8 cellular contexts compared by ENCODE assay signal in genomic region chr3:69368129-69368741, GRCh38. TPM values are rescaled to one million over a fixed set of nuclear protein-coding genes. Genes with fewer than 3 reads are reported as not detected.
DNase-seq lines count a peak whose midpoint lies in the region; ATAC-seq and TF ChIP-seq lines count a peak whose summit lies in the region.

No MANE protein-coding gene starts in this region.

- TF ChIP-seq POLR2A in transverse colon (IDR thresholded peaks at IDR 0.05) = no peak

- H3K9me3 ChIP-seq in DND-41 (ENCODE audit: insufficient read depth, low read length, severe bottlenecking) (no peaks in the 10 kb centered on the region), transverse colon (no peaks in the 10 kb centered on the region), Caco-2 (no peaks in the 10 kb centered on the region)

- H3K27ac ChIP-seq in DND-41 (ENCODE audit: low read length) (peak overlapping the region; percentile 97), transverse colon (no peak overlapping the region)

- H3K27me3 ChIP-seq in DND-41 (ENCODE audit: insufficient read depth, low read length, poor library complexity) (no peaks in the 10 kb centered on the region), transverse colon (no peaks in the 10 kb centered on the region), Caco-2 (replicated peaks; ENCODE audit: control insufficient read depth, insufficient read depth, low read length) (no peaks in the 10 kb centered on the region)

- H2AFZ ChIP-seq in DND-41 (ENCODE audit: low read depth, low read length) = no peak overlapping the region

- peak overlapping the region in 1 of 2 experiments; percentile 46; a peak in 2 of 4 replicates for H3K4me3 ChIP-seq in DND-41 (ENCODE audit: low read depth in 1 of 2, low read length in 2 of 2)
- no peak overlapping the region for H3K4me3 ChIP-seq in transverse colon
- no peak overlapping the region for H3K4me3 ChIP-seq in Caco-2 (ENCODE audit: low read depth, low read length)

- peaks cover 83% of the 10 kb centered on the region for H3K4me1 ChIP-seq in DND-41 (ENCODE audit: insufficient read depth, low read length)
- peaks cover 0 to 19% (median 5%) of the 10 kb centered on the region in 4 donors for H3K4me1 ChIP-seq in transverse colon
- H3K4me1 ChIP-seq in Caco-2 = no peaks in the 10 kb centered on the region

- no peak overlapping the region for H3K27ac Mint-ChIP-seq in Caco-2 (ENCODE audit: unreplicated experiment)

- no peaks in the 10 kb centered on the region for H4K20me1 ChIP-seq in DND-41 (ENCODE audit: insufficient read depth, low read length)

- H3K9ac ChIP-seq in DND-41 (ENCODE audit: low read depth, low read length) = peak overlapping the region; percentile 65

- H3K27me3 Mint-ChIP-seq in Caco-2 (ENCODE audit: insufficient read depth, unreplicated experiment) = no peaks in the 10 kb centered on the region

- CTCF ChIA-PET in Caco-2 (lab: Charles Lee) = no interaction called here

- in situ Hi-C loops in transverse colon (cut with MboI; ENCODE audit: low pct_ligation_motif_present in 1 of 4, low pct_unique_long_range_greater_than_20kb in 1 of 4, low sequenced_read_pairs in 3 of 4) = no loop called here

- no peak for TF ChIP-seq EP300 in transverse colon (IDR thresholded peaks at IDR 0.05; ENCODE audit: low read depth)

- no TSS peak for BruUV-seq in Caco-2 (replicated peaks; lab: Mats Ljungman, UMichigan)

- H3K79me2 ChIP-seq in DND-41 (ENCODE audit: insufficient read depth, low read length) = peaks cover 72% of the 10 kb centered on the region

- H3K9me3 Mint-ChIP-seq in Caco-2 (ENCODE audit: unreplicated experiment) = no peaks in the 10 kb centered on the region

- no peaks in the 10 kb centered on the region for H3K36me3 ChIP-seq in DND-41 (ENCODE audit: insufficient read depth, low read length)
- no peaks in the 10 kb centered on the region for H3K36me3 ChIP-seq in transverse colon
- H3K36me3 ChIP-seq in Caco-2 (ENCODE audit: control insufficient read depth, insufficient read depth, low read length) = no peaks in the 10 kb centered on the region

- H3K4me2 ChIP-seq in DND-41 (ENCODE audit: insufficient read depth, low read length) = peak overlapping the region; percentile 63

- no peaks in the 10 kb centered on the region for H3K4me1 Mint-ChIP-seq in Caco-2 (ENCODE audit: low read depth, unreplicated experiment)

- ATAC-seq in DND-41 (ENCODE audit: insufficient read depth, low read depth) (peak; percentile 79), GM19455 (IDR thresholded peaks at IDR 0.05; ENCODE audit: unreplicated experiment) (peak; percentile 99), HG03457 (IDR thresholded peaks at IDR 0.05; ENCODE audit: unreplicated experiment) (peak; percentile 99)

- TF ChIP-seq CTCF in DND-41 (IDR thresholded peaks at IDR 0.05; ENCODE audit: borderline replicate concordance, extremely low read depth, low read length, poor library complexity, severe bottlenecking) (no peak), transverse colon (IDR thresholded peaks at IDR 0.05) (no peak), Caco-2 (IDR thresholded peaks at IDR 0.05; ENCODE audit: insufficient read depth in 1 of 2, low read depth in 1 of 2, low read length in 1 of 2, severe bottlenecking in 1 of 2, unreplicated experiment in 1 of 2) (no peak)

- 71 to 78% methylated on average over 4 to 5 of the region's 5 CpGs for WGBS in transverse colon (ENCODE audit: low coverage in 1 of 2), 2 donors

- intact Hi-C loops in transverse colon (cut with DNase I; ENCODE audit: low total_unique reads) = no loop called here
- intact Hi-C loops in Caco-2 (cut with micrococcal nuclease; ENCODE audit: unreplicated experiment) = no loop called here

- no peak overlapping the region for H3K4me3 Mint-ChIP-seq in Caco-2 (ENCODE audit: unreplicated experiment)

- POLR2A ChIA-PET in Caco-2 (lab: Charles Lee) = no interaction called here

- no peaks in the 10 kb centered on the region for H3K36me3 Mint-ChIP-seq in Caco-2 (ENCODE audit: insufficient read depth, unreplicated experiment)

- DNase-seq in DND-41 (peak; percentile 95), dermis blood vessel endothelial cell (peak; percentile 54), transverse colon (peak; percentile 32), Caco-2 (no peak), CD1c-positive myeloid dendritic cell (ENCODE audit: extremely low spot score) (no peak), SHP77 treated with DMSO at 0.1 percent for 48 hours (lab: John Stamatoyannopoulos, UW) (no peak)

RNA-seq across cellular contexts. Expression of gene FRMD4B, which starts 17.7 kb away (rescaled TPM):
- 112 and 117 TPM in 2 replicates for total RNA-seq in dermis blood vessel endothelial cell
- total RNA-seq in transverse colon = 10 to 100 TPM; 15.5 to 36.7 (median 26.0) TPM
- total RNA-seq in Caco-2 (2022) = 43.2 and 47.5 TPM in 2 replicates

Comparison
In these comparisons a context has a peak if more than half of its experiments do, and no peak if none do; other contexts are left out.
1. DNase-seq: peak in DND-41 (single experiment), dermis blood vessel endothelial cell (single experiment) and transverse colon (single experiment); none in Caco-2 (0 of 2), CD1c-positive myeloid dendritic cell (single experiment) and SHP77 treated with DMSO at 0.1 percent for 48 hours (single experiment).
2. Peak in every context shown above with its lines, with median percentiles within 50 percentile points of each other: ATAC-seq.